In the genomic region with DNA sequence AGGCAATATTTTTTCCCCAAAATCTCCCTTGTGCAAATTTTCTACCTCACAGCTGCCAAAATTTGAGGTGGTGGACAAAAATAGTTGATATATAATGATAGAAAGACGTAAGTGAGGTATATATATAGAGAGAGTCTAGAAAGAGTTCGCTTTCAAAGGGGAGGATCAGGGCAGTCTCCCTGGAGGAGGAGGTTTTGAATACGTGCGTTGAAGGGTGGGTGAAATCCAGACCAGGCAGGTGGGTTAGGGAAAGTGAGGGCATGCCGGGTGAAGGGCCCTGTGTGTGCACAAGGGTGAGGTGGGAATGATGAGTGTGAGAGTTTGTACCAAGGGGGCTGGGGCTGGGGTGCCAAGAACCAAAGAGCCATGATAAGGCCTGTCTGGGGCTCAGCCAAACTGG, we compare ENCODE assay signal across 24 cellular contexts.
DNase-seq lines count a peak whose midpoint lies in the region; ATAC-seq and TF ChIP-seq lines count a peak whose summit lies in the region.
"Had no signal": no experiment of that assay in that cellular context is flagged by ENCODE, and none has a peak within 500 bp of the region (broad histone marks: within the 10 kb centered on the region; RNA-seq: fewer than 3 reads in every experiment).

No MANE protein-coding gene starts in this region.

- H3K9ac ChIP-seq in mesenchymal stem cell (ENCODE audit: low read length): peak overlapping the region; percentile 81
- peak overlapping the region in 3 of 5 donors; percentile 26 to 36 (median 29) for H3K9ac ChIP-seq in subcutaneous abdominal adipose tissue (ENCODE audit: low read length in 5 of 5)

- H3K23ac ChIP-seq in mesenchymal stem cell (ENCODE audit: low read length in 2 of 2): no peak overlapping the region

- H3K4me1 ChIP-seq in mesenchymal stem cell (ENCODE audit: control insufficient read depth, insufficient read depth, low read depth, low read length) (peaks cover 36% of the 10 kb centered on the region), subcutaneous abdominal adipose tissue (ENCODE audit: control insufficient read depth in 5 of 5, insufficient read depth in 5 of 5, low read length in 5 of 5) (peaks cover 9 to 73% (median 44%) of the 10 kb centered on the region in 5 donors), lower lobe of right lung (peaks cover 38% of the 10 kb centered on the region)

- H4K8ac ChIP-seq in mesenchymal stem cell (ENCODE audit: low read length): peak overlapping the region; percentile 20

- intact Hi-C loops in Calu3 (cut with micrococcal nuclease; ENCODE audit: unreplicated experiment): no loop called here
- intact Hi-C loops in lower lobe of right lung (cut with DNase I): no loop called here

- TF ChIP-seq CTCF in Calu3 (IDR thresholded peaks at IDR 0.05; ENCODE audit: unreplicated experiment): no peak
- TF ChIP-seq CTCF in lower lobe of right lung (IDR thresholded peaks at IDR 0.05): no peak

- no peaks in the 10 kb centered on the region for H3K9me3 Mint-ChIP-seq in Calu3 (ENCODE audit: low read depth, unreplicated experiment)
- no peaks in the 10 kb centered on the region for H3K9me3 Mint-ChIP-seq in activated T-helper 17 cell treated with anti-CD3 and anti-CD28 coated beads, Interleukin-2, amount 50 U/mL, for 72 hours
- H3K9me3 Mint-ChIP-seq: activated naive CD8-positive, alpha-beta T cell treated with anti-CD3 and anti-CD28 coated beads for 36 hours; naive thymus-derived CD8-positive, alpha-beta T cell; stimulated activated naive B cell treated with anti-CD40 and anti-IgM and Interleukin-4, amounts not matched to agents 10 μg/mL and 1 μg/mL and 100 μg/mL, for 72 hours had no signal

- WGBS in mesenchymal stem cell: 94% methylated on average over 5 of the region's 5 CpGs

- H2AK5ac ChIP-seq in mesenchymal stem cell (ENCODE audit: low read length, severe bottlenecking): peak overlapping the region; percentile 45

- H3K27me3 ChIP-seq in mesenchymal stem cell (ENCODE audit: control insufficient read depth in 1 of 2, insufficient read depth in 1 of 2, low read length in 2 of 2) (no peaks in the 10 kb centered on the region), subcutaneous abdominal adipose tissue (ENCODE audit: control insufficient read depth in 5 of 5, insufficient read depth in 4 of 5, low read length in 5 of 5) (no peaks in the 10 kb centered on the region), lower lobe of right lung (ENCODE audit: low read depth) (no peaks in the 10 kb centered on the region)
- H3K27me3 ChIP-seq: ascending aorta, esophagus muscularis mucosa, right lobe of liver had no signal

- peak overlapping the region; percentile 96 to 99 for H3K18ac ChIP-seq in mesenchymal stem cell (ENCODE audit: low read depth in 1 of 2, low read length in 2 of 2)

- DNase-seq in Calu3: no peak
- no peak for DNase-seq in mesenchymal stem cell
- DNase-seq in Ammon's horn (ENCODE audit: low spot score): no peak
- no peak for DNase-seq in lower lobe of right lung
- DNase-seq: activated CD4-positive, alpha-beta T cell treated with anti-CD3 and anti-CD28 coated beads for 36 hours; activated CD8-positive, alpha-beta T cell treated with anti-CD3 and anti-CD28 coated beads, Interleukin-2, amount 10 ng/mL, durations not matched to agents 7 days and 5 days; activated effector memory CD4-positive, alpha-beta T cell treated with Interleukin-2 at 50 U/mL for 16 hours; activated naive CD8-positive, alpha-beta T cell treated with anti-CD3 and anti-CD28 coated beads for 36 hours; C1 segment of cervical spinal cord; caudate nucleus; cortex of kidney; DMS79 treated with DMSO at 0.1 percent for 48 hours; hippocampal formation; midbrain; naive thymus-derived CD8-positive, alpha-beta T cell; stimulated activated naive B cell treated with anti-CD40 and anti-IgM and Interleukin-4, amounts not matched to agents 10 μg/mL and 1 μg/mL and 100 μg/mL, for 72 hours had no signal

- H3K27me3 Mint-ChIP-seq in Calu3 (ENCODE audit: unreplicated experiment): no peaks in the 10 kb centered on the region
- peaks cover 25% of the 10 kb centered on the region for H3K27me3 Mint-ChIP-seq in activated T-helper 17 cell treated with anti-CD3 and anti-CD28 coated beads, Interleukin-2, amount 50 U/mL, for 72 hours

- H3K9me3 ChIP-seq in mesenchymal stem cell (ENCODE audit: control insufficient read depth, low read length) (no peaks in the 10 kb centered on the region), subcutaneous abdominal adipose tissue (ENCODE audit: control insufficient read depth in 5 of 5, low read length in 5 of 5) (no peaks in the 10 kb centered on the region), lower lobe of right lung (no peaks in the 10 kb centered on the region)
- H3K9me3 ChIP-seq: ascending aorta, esophagus muscularis mucosa, right lobe of liver had no signal

- no peak overlapping the region for H3K4me2 ChIP-seq in mesenchymal stem cell (ENCODE audit: low read length, poor library complexity, severe bottlenecking)

- no peak for ATAC-seq in activated T-helper 17 cell treated with anti-CD3 and anti-CD28 coated beads, Interleukin-2, amount 50 U/mL, for 72 hours (replicated peaks)
- ATAC-seq in HG02840 (IDR thresholded peaks at IDR 0.05; ENCODE audit: low FRiP score, unreplicated experiment) (no peak), lower lobe of right lung (no peak)
- ATAC-seq: activated CD4-positive, alpha-beta T cell treated with anti-CD3 and anti-CD28 coated beads for 36 hours; activated CD8-positive, alpha-beta T cell treated with anti-CD3 and anti-CD28 coated beads, Interleukin-2, amount 10 ng/mL, durations not matched to agents 7 days and 5 days; HCT116; left lobe of liver; naive thymus-derived CD8-positive, alpha-beta T cell; right lobe of liver; stimulated activated naive B cell treated with anti-CD40 and anti-IgM and Interleukin-4, amounts not matched to agents 10 μg/mL and 1 μg/mL and 100 μg/mL, for 72 hours had no signal

- peaks cover 35% of the 10 kb centered on the region for H3K4me1 Mint-ChIP-seq in Calu3 (ENCODE audit: low read depth, unreplicated experiment)
- H3K4me1 Mint-ChIP-seq in activated T-helper 17 cell treated with anti-CD3 and anti-CD28 coated beads, Interleukin-2, amount 50 U/mL, for 72 hours: peaks cover 9% of the 10 kb centered on the region
- H3K4me1 Mint-ChIP-seq: activated naive CD8-positive, alpha-beta T cell treated with anti-CD3 and anti-CD28 coated beads for 36 hours had no signal

- no peak overlapping the region for H3K4me3 Mint-ChIP-seq in Calu3 (ENCODE audit: low read depth, unreplicated experiment)
- no peak overlapping the region for H3K4me3 Mint-ChIP-seq in activated T-helper 17 cell treated with anti-CD3 and anti-CD28 coated beads, Interleukin-2, amount 50 U/mL, for 72 hours
- H3K4me3 Mint-ChIP-seq: activated CD4-positive, alpha-beta T cell treated with anti-CD3 and anti-CD28 coated beads for 36 hours; activated CD8-positive, alpha-beta T cell treated with anti-CD3 and anti-CD28 coated beads, Interleukin-2, amount 10 ng/mL, durations not matched to agents 7 days and 5 days; activated naive CD8-positive, alpha-beta T cell treated with anti-CD3 and anti-CD28 coated beads for 36 hours; naive thymus-derived CD8-positive, alpha-beta T cell; stimulated activated naive B cell treated with anti-CD40 and anti-IgM and Interleukin-4, amounts not matched to agents 10 μg/mL and 1 μg/mL and 100 μg/mL, for 72 hours had no signal

- no peak overlapping the region for H3K4me3 ChIP-seq in mesenchymal stem cell (ENCODE audit: insufficient read depth in 1 of 2, low read depth in 1 of 2, low read length in 2 of 2)
- H3K4me3 ChIP-seq in subcutaneous abdominal adipose tissue (ENCODE audit: low read depth in 1 of 5, low read length in 5 of 5): no peak overlapping the region
- no peak overlapping the region for H3K4me3 ChIP-seq in lower lobe of right lung
- H3K4me3 ChIP-seq: ascending aorta, esophagus muscularis mucosa, right lobe of liver had no signal

- peak overlapping the region; percentile 99 for H2BK120ac ChIP-seq in mesenchymal stem cell (ENCODE audit: low read depth, low read length)

- CTCF ChIA-PET in Calu3 (lab: Charles Lee): no interaction called here

- no peak overlapping the region for H2AFZ ChIP-seq in mesenchymal stem cell (ENCODE audit: low read depth, low read length)

- peak overlapping the region; percentile 99 for H4K91ac ChIP-seq in mesenchymal stem cell (ENCODE audit: low read length)

- H3K27ac ChIP-seq in mesenchymal stem cell (ENCODE audit: low read length, poor library complexity, severe bottlenecking) (no peak overlapping the region), subcutaneous abdominal adipose tissue (ENCODE audit: low read depth, low read length) (peak overlapping the region; percentile 88), lower lobe of right lung (no peak overlapping the region)

- H3K36me3 Mint-ChIP-seq in Calu3 (ENCODE audit: insufficient read depth, unreplicated experiment): peaks cover under 1% of the 10 kb centered on the region
- no peaks in the 10 kb centered on the region for H3K36me3 Mint-ChIP-seq in activated T-helper 17 cell treated with anti-CD3 and anti-CD28 coated beads, Interleukin-2, amount 50 U/mL, for 72 hours (ENCODE audit: low read depth)
- H3K36me3 Mint-ChIP-seq: activated naive CD8-positive, alpha-beta T cell treated with anti-CD3 and anti-CD28 coated beads for 36 hours; naive thymus-derived CD8-positive, alpha-beta T cell; stimulated activated naive B cell treated with anti-CD40 and anti-IgM and Interleukin-4, amounts not matched to agents 10 μg/mL and 1 μg/mL and 100 μg/mL, for 72 hours had no signal

- peak overlapping the region in 1 of 2 experiments; percentile 99 for H3K4ac ChIP-seq in mesenchymal stem cell (ENCODE audit: low read depth in 1 of 2, low read length in 2 of 2)

- H3K36me3 ChIP-seq in mesenchymal stem cell (ENCODE audit: control insufficient read depth in 1 of 2, insufficient read depth in 2 of 2, low read depth in 1 of 2, low read length in 2 of 2): no peaks in the 10 kb centered on the region
- H3K36me3 ChIP-seq in subcutaneous abdominal adipose tissue (ENCODE audit: control insufficient read depth in 5 of 5, insufficient read depth in 5 of 5, low read length in 5 of 5): no peaks in the 10 kb centered on the region
- no peaks in the 10 kb centered on the region for H3K36me3 ChIP-seq in lower lobe of right lung
- H3K36me3 ChIP-seq: ascending aorta, esophagus muscularis mucosa, right lobe of liver had no signal

- H3K27ac Mint-ChIP-seq in Calu3 (ENCODE audit: unreplicated experiment): peak overlapping the region; percentile 22
- peak overlapping the region; percentile 9 for H3K27ac Mint-ChIP-seq in activated T-helper 17 cell treated with anti-CD3 and anti-CD28 coated beads, Interleukin-2, amount 50 U/mL, for 72 hours
- H3K27ac Mint-ChIP-seq: activated CD4-positive, alpha-beta T cell treated with anti-CD3 and anti-CD28 coated beads for 36 hours; activated CD8-positive, alpha-beta T cell treated with anti-CD3 and anti-CD28 coated beads, Interleukin-2, amount 10 ng/mL, durations not matched to agents 7 days and 5 days; activated naive CD8-positive, alpha-beta T cell treated with anti-CD3 and anti-CD28 coated beads for 36 hours; stimulated activated naive B cell treated with anti-CD40 and anti-IgM and Interleukin-4, amounts not matched to agents 10 μg/mL and 1 μg/mL and 100 μg/mL, for 72 hours had no signal

- BruUV-seq in Calu3 (replicated peaks; lab: Mats Ljungman, UMichigan): no TSS peak

- H3K14ac ChIP-seq in mesenchymal stem cell (ENCODE audit: low read length in 2 of 2): peak overlapping the region in 1 of 2 experiments; percentile 12

- no peak overlapping the region for H2BK5ac ChIP-seq in mesenchymal stem cell (ENCODE audit: low read depth, low read length, poor library complexity, severe bottlenecking)

- H2BK12ac ChIP-seq in mesenchymal stem cell (ENCODE audit: low read length in 2 of 2): peak overlapping the region; percentile 100

- H3K79me1 ChIP-seq in mesenchymal stem cell (replicated peaks; ENCODE audit: low read length, poor library complexity, severe bottlenecking): no peaks in the 10 kb centered on the region

- H2BK15ac ChIP-seq in mesenchymal stem cell (ENCODE audit: low read depth, poor library complexity, severe bottlenecking): peak overlapping the region; percentile 52
